9 cellular contexts compared by ENCODE assay signal in the genomic region with DNA sequence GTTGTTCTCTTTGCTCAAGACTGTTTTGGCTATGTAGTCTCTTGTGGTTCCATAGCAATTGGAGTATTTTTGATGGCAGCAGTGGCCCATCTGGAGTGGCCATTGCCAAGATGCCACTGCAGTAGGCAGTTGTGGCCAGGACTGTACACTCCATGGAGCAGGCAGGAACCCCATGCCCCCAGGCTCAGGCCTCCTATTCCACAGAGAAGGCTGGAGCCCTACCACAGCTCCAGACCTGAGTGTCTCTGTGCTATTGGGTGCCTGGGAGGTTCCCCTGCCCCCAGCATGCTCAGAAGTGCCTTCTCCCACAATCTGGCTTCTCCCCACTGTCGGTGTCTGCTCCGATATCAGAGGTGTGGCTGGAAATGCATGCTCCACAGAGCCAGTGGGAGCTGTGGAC. TPM values are rescaled to one million over a fixed set of nuclear protein-coding genes. Genes with fewer than 3 reads are reported as not detected.
"Had no signal": no experiment of that assay in that cellular context is flagged by ENCODE, and none has a peak within 500 bp of the region (broad histone marks: within the 10 kb centered on the region; RNA-seq: fewer than 3 reads in every experiment).

No MANE protein-coding gene starts in this region.

- H3K4me1 Mint-ChIP-seq: IgD-negative memory B cell had no signal

- H3K36me3 Mint-ChIP-seq: IgD-negative memory B cell had no signal

- H3K4me3 ChIP-seq: K562 had no signal

- H3K27ac Mint-ChIP-seq: IgD-negative memory B cell had no signal

- DNase-seq: IMR-90, KBM-7, KG1 had no signal

- H3K27me3 Mint-ChIP-seq: IgD-negative memory B cell had no signal

- H3K27ac ChIP-seq: HL-60 had no signal

- H3K4me3 Mint-ChIP-seq: IgD-negative memory B cell had no signal

RNA-seq across cellular contexts. Expression of gene UBE2NL, which starts 46.9 kb away (rescaled TPM):
- total RNA-seq: HepG2, HT-29, HT1080, IMR-90, K562 had no signal
- polyA plus RNA-seq: HepG2, IgD-negative memory B cell, IMR-90 had no signal
